ENCODE assay signal across 8 cellular contexts in genomic region chr10:22714524-22715289, GRCh38. TPM values are rescaled to one million over a fixed set of nuclear protein-coding genes. Genes with fewer than 3 reads are reported as not detected.
DNase-seq lines count a peak whose midpoint lies in the region; ATAC-seq and TF ChIP-seq lines count a peak whose summit lies in the region.

Gene PIP4K2A, minus strand, starts transcription at chr10:22714578. Its CDS starts 252 bp downstream, at chr10:22714326.

- peak within 1 kb of the TSS; percentile 82 to 93 (median 89) for H3K9ac ChIP-seq in BLaER1 treated with 17β-estradiol and CSF1 and Interleukin-3, amounts not matched to agents 10 nM and 100 nM

- no peaks in the 10 kb centered on the region for H3K36me3 ChIP-seq in BLaER1 treated with 17β-estradiol and CSF1 and Interleukin-3, amounts not matched to agents 10 nM and 100 nM
- H3K36me3 ChIP-seq in Panc1 (ENCODE audit: control insufficient read depth, insufficient read depth, low read length) = no peaks in the 10 kb centered on the region

- H3K4me1 Mint-ChIP-seq in activated T-helper 2 cell treated with anti-CD3 and anti-CD28 coated beads, Interferon-gamma antibody, Interleukin-2, Interleukin-4, amounts not matched to agents 10 μg/mL and 5 μg/mL and 100 μg/mL, durations not matched to agents 14 hours and 24 hours and 36 hours (ENCODE audit: low read depth) = peaks cover 33% of the 10 kb centered on the region
- peaks cover 22 to 43% (median 30%) of the 10 kb centered on the region in 4 donors for H3K4me1 Mint-ChIP-seq in naive thymus-derived CD8-positive, alpha-beta T cell
- peaks cover 21 to 42% of the 10 kb centered on the region in 2 donors for H3K4me1 Mint-ChIP-seq in stimulated activated naive B cell treated with anti-CD40 and anti-IgM and Interleukin-4, amounts not matched to agents 10 μg/mL and 1 μg/mL and 100 μg/mL, for 72 hours

- H3K27me3 Mint-ChIP-seq in activated T-helper 2 cell treated with anti-CD3 and anti-CD28 coated beads, Interferon-gamma antibody, Interleukin-2, Interleukin-4, amounts not matched to agents 10 μg/mL and 5 μg/mL and 100 μg/mL, durations not matched to agents 14 hours and 24 hours and 36 hours (ENCODE audit: low read depth) = peaks cover 6% of the 10 kb centered on the region
- no peaks in the 10 kb centered on the region for H3K27me3 Mint-ChIP-seq in naive thymus-derived CD8-positive, alpha-beta T cell
- peaks cover 4 to 9% of the 10 kb centered on the region in 2 donors for H3K27me3 Mint-ChIP-seq in stimulated activated naive B cell treated with anti-CD40 and anti-IgM and Interleukin-4, amounts not matched to agents 10 μg/mL and 1 μg/mL and 100 μg/mL, for 72 hours

- intact Hi-C loops in Panc1 (cut with micrococcal nuclease; ENCODE audit: unreplicated experiment) = no loop called here
- intact Hi-C loops in activated T-helper 2 cell treated with anti-CD3 and anti-CD28 coated beads, Interferon-gamma antibody, Interleukin-2, Interleukin-4, amounts not matched to agents 10 μg/mL and 5 μg/mL and 100 μg/mL, durations not matched to agents 14 hours and 24 hours and 36 hours (cut with micrococcal nuclease) = loop anchor here (5.0 to 10.0 kb wide), 4 partner anchors 102 to 392 kb away; partner anchors contain the start of genes BMI1 and MSRB2

- in situ Hi-C loops in Panc1 (cut with HindIII; ENCODE audit: low pct_unique_long_range_greater_than_20kb, low sequenced_read_pairs) = no loop called here

- no TSS peak for BruUV-seq in Panc1 (replicated peaks; lab: Mats Ljungman, UMichigan)

- H3K27me3 ChIP-seq in BLaER1 treated with 17β-estradiol and CSF1 and Interleukin-3, amounts not matched to agents 10 nM and 100 nM = peaks cover 0 to 46% (median 29%) of the 10 kb centered on the region in 11 experiments; a peak in 20 of 22 replicates
- H3K27me3 ChIP-seq in Panc1 (ENCODE audit: control insufficient read depth, insufficient read depth, low read length) = no peaks in the 10 kb centered on the region

- peaks cover 35 to 45% (median 42%) of the 10 kb centered on the region in 11 experiments for H4K20me1 ChIP-seq in BLaER1 treated with 17β-estradiol and CSF1 and Interleukin-3, amounts not matched to agents 10 nM and 100 nM

- peak within 1 kb of the TSS; percentile 92 to 100 (median 98) for H3K4me2 ChIP-seq in BLaER1 treated with 17β-estradiol and CSF1 and Interleukin-3, amounts not matched to agents 10 nM and 100 nM

- peaks cover 20 to 38% (median 22%) of the 10 kb centered on the region in 10 experiments; a peak in 19 of 20 replicates for H3K4me1 ChIP-seq in BLaER1 treated with 17β-estradiol and CSF1 and Interleukin-3, amounts not matched to agents 10 nM and 100 nM
- peaks cover 12% of the 10 kb centered on the region for H3K4me1 ChIP-seq in Panc1 (ENCODE audit: control insufficient read depth, insufficient read depth, low read length)

- ATAC-seq in GM19043 (IDR thresholded peaks at IDR 0.05; ENCODE audit: low read depth, unreplicated experiment) (peak; percentile 62), HG03280 (IDR thresholded peaks at IDR 0.05; ENCODE audit: unreplicated experiment) (peak; percentile 83), Panc1 (peak; percentile 97)
- ATAC-seq in naive thymus-derived CD8-positive, alpha-beta T cell = peak; percentile 80 to 83
- peak; percentile 86 to 88 for ATAC-seq in stimulated activated naive B cell treated with anti-CD40 and anti-IgM and Interleukin-4, amounts not matched to agents 10 μg/mL and 1 μg/mL and 100 μg/mL, for 72 hours (replicated peaks)

- peak within 1 kb of the TSS; percentile 78 to 91 (median 85) for H3K27ac ChIP-seq in BLaER1 treated with 17β-estradiol and CSF1 and Interleukin-3, amounts not matched to agents 10 nM and 100 nM
- peak within 1 kb of the TSS; percentile 86 for H3K27ac ChIP-seq in Panc1 (ENCODE audit: low read length)

- DNase-seq in Panc1 (ENCODE audit: low read depth, low spot score) (no peak), fibroblast of mammary gland (ENCODE audit: low read depth) (peak; percentile 59)
- DNase-seq in activated T-helper 2 cell treated with anti-CD3 and anti-CD28 coated beads, Interferon-gamma antibody, Interleukin-2, Interleukin-4, amounts not matched to agents 10 μg/mL and 5 μg/mL and 100 μg/mL, durations not matched to agents 14 hours and 24 hours and 36 hours (ENCODE audit: low spot score) = peak; percentile 70
- DNase-seq in naive thymus-derived CD8-positive, alpha-beta T cell = peak; percentile 63 to 81 (median 76)
- DNase-seq in stimulated activated naive B cell treated with anti-CD40 and anti-IgM and Interleukin-4, amounts not matched to agents 10 μg/mL and 1 μg/mL and 100 μg/mL, for 72 hours = no peak

- H3K9me3 Mint-ChIP-seq in activated T-helper 2 cell treated with anti-CD3 and anti-CD28 coated beads, Interferon-gamma antibody, Interleukin-2, Interleukin-4, amounts not matched to agents 10 μg/mL and 5 μg/mL and 100 μg/mL, durations not matched to agents 14 hours and 24 hours and 36 hours = no peaks in the 10 kb centered on the region
- H3K9me3 Mint-ChIP-seq in naive thymus-derived CD8-positive, alpha-beta T cell = no peaks in the 10 kb centered on the region
- no peaks in the 10 kb centered on the region for H3K9me3 Mint-ChIP-seq in stimulated activated naive B cell treated with anti-CD40 and anti-IgM and Interleukin-4, amounts not matched to agents 10 μg/mL and 1 μg/mL and 100 μg/mL, for 72 hours

- peak within 1 kb of the TSS; percentile 81 to 98 (median 92) for H3K4me3 ChIP-seq in BLaER1 treated with 17β-estradiol and CSF1 and Interleukin-3, amounts not matched to agents 10 nM and 100 nM
- peak within 1 kb of the TSS; percentile 76 to 83 for H3K4me3 ChIP-seq in Panc1 (ENCODE audit: low read depth in 2 of 2, low read length in 2 of 2)
- H3K4me3 ChIP-seq in fibroblast of mammary gland (ENCODE audit: control insufficient read depth, low read depth, low read length) = peak within 1 kb of the TSS; percentile 82

- H3K36me3 Mint-ChIP-seq in activated T-helper 2 cell treated with anti-CD3 and anti-CD28 coated beads, Interferon-gamma antibody, Interleukin-2, Interleukin-4, amounts not matched to agents 10 μg/mL and 5 μg/mL and 100 μg/mL, durations not matched to agents 14 hours and 24 hours and 36 hours (ENCODE audit: low read depth) = no peaks in the 10 kb centered on the region
- peaks cover 0 to 2% (median 0%) of the 10 kb centered on the region in 3 donors for H3K36me3 Mint-ChIP-seq in naive thymus-derived CD8-positive, alpha-beta T cell
- H3K36me3 Mint-ChIP-seq in stimulated activated naive B cell treated with anti-CD40 and anti-IgM and Interleukin-4, amounts not matched to agents 10 μg/mL and 1 μg/mL and 100 μg/mL, for 72 hours = peaks cover 3 to 7% of the 10 kb centered on the region in 2 donors

- H3K4me3 Mint-ChIP-seq in activated T-helper 2 cell treated with anti-CD3 and anti-CD28 coated beads, Interferon-gamma antibody, Interleukin-2, Interleukin-4, amounts not matched to agents 10 μg/mL and 5 μg/mL and 100 μg/mL, durations not matched to agents 14 hours and 24 hours and 36 hours (ENCODE audit: low read depth) = peak within 1 kb of the TSS; percentile 85
- H3K4me3 Mint-ChIP-seq in naive thymus-derived CD8-positive, alpha-beta T cell = peak within 1 kb of the TSS; percentile 75 to 96 (median 88)
- H3K4me3 Mint-ChIP-seq in stimulated activated naive B cell treated with anti-CD40 and anti-IgM and Interleukin-4, amounts not matched to agents 10 μg/mL and 1 μg/mL and 100 μg/mL, for 72 hours = peak within 1 kb of the TSS; percentile 88 to 92

- POLR2A ChIA-PET in Panc1 (lab: Charles Lee) = no interaction called here
- POLR2A ChIA-PET in naive thymus-derived CD8-positive, alpha-beta T cell (lab: Charles Lee) = interaction anchor here (0.6 to 5.9 kb wide), 15 partner anchors 14 to 114 kb away, joined by 3 to 67 read pairs (median 4); no protein-coding TSS in a partner anchor

- H3K9me3 ChIP-seq in BLaER1 treated with 17β-estradiol and CSF1 and Interleukin-3, amounts not matched to agents 10 nM and 100 nM (replicated peaks in 1 of 11) = no peaks in the 10 kb centered on the region
- no peaks in the 10 kb centered on the region for H3K9me3 ChIP-seq in Panc1 (ENCODE audit: control insufficient read depth, insufficient read depth, low read depth, low read length)

- TF ChIP-seq CTCF in Panc1 (IDR thresholded peaks at IDR 0.05) = no peak
- TF ChIP-seq CTCF in fibroblast of mammary gland (conservative IDR thresholded peaks at IDR 0.05; ENCODE audit: control insufficient read depth, insufficient read depth, low read depth, low read length) = no peak

- CTCF ChIA-PET in Panc1 (lab: Charles Lee) = no interaction called here

- H3K27ac Mint-ChIP-seq in activated T-helper 2 cell treated with anti-CD3 and anti-CD28 coated beads, Interferon-gamma antibody, Interleukin-2, Interleukin-4, amounts not matched to agents 10 μg/mL and 5 μg/mL and 100 μg/mL, durations not matched to agents 14 hours and 24 hours and 36 hours = peak within 1 kb of the TSS; percentile 58
- peak within 1 kb of the TSS; percentile 87 to 96 (median 94) for H3K27ac Mint-ChIP-seq in naive thymus-derived CD8-positive, alpha-beta T cell
- H3K27ac Mint-ChIP-seq in stimulated activated naive B cell treated with anti-CD40 and anti-IgM and Interleukin-4, amounts not matched to agents 10 μg/mL and 1 μg/mL and 100 μg/mL, for 72 hours = peak within 1 kb of the TSS; percentile 77

RNA-seq across cellular contexts. Expression of gene PIP4K2A, which starts in this region (rescaled TPM):
- total RNA-seq in Panc1 (2021; ENCODE audit: unreplicated experiment) = 25.2 TPM
- polyA plus RNA-seq in Panc1 (2012; ENCODE audit: insufficient read length) = 16.8 TPM
- 104 and 105 TPM in 2 replicates for total RNA-seq in activated T-helper 2 cell treated with anti-CD3 and anti-CD28 coated beads, Interferon-gamma antibody, Interleukin-2, Interleukin-4, amounts not matched to agents 10 μg/mL and 5 μg/mL and 100 μg/mL, durations not matched to agents 14 hours and 24 hours and 36 hours
- 100 to 1,000 TPM; 152 to 169 TPM for total RNA-seq in naive thymus-derived CD8-positive, alpha-beta T cell
- 10 to 100 TPM; 54.3 to 77.5 (median 59.9) TPM for polyA plus RNA-seq in naive thymus-derived CD8-positive, alpha-beta T cell

Comparison
In these comparisons a context has a peak if more than half of its experiments do, and no peak if none do; other contexts are left out.
1. DNase-seq: peak in activated T-helper 2 cell treated with anti-CD3 and anti-CD28 coated beads, Interferon-gamma antibody, Interleukin-2, Interleukin-4, amounts not matched to agents 10 μg/mL and 5 μg/mL and 100 μg/mL, durations not matched to agents 14 hours and 24 hours and 36 hours (single experiment), fibroblast of mammary gland (single experiment) and naive thymus-derived CD8-positive, alpha-beta T cell (10 of 10); none in Panc1 (single experiment) and stimulated activated naive B cell treated with anti-CD40 and anti-IgM and Interleukin-4, amounts not matched to agents 10 μg/mL and 1 μg/mL and 100 μg/mL, for 72 hours (single experiment).
2. Peak in every context shown above with its lines, with median percentiles within 50 percentile points of each other: H3K4me3 ChIP-seq, ATAC-seq, H3K27ac Mint-ChIP-seq and H3K4me3 Mint-ChIP-seq.